ENCODE assay signal across 8 cellular contexts in genomic region chr17:21287703-21288449, GRCh38. TPM values are rescaled to one million over a fixed set of nuclear protein-coding genes. Genes with fewer than 3 reads are reported as not detected.
A peak's percentile ranks its signal among the peaks of the same experiment; 100 is the strongest.
DNase-seq lines count a peak whose midpoint lies in the region; ATAC-seq and TF ChIP-seq lines count a peak whose summit lies in the region.

No MANE protein-coding gene starts in this region.

- intact Hi-C loops in natural killer cell (cut with micrococcal nuclease), result loop anchor here (1.0 to 5.0 kb wide), 6 partner anchors 8 to 245 kb away; partner anchors contain the start of genes DHRS7B, NATD1 and USP22

- peak overlapping the region; percentile 96 for H3K4me3 Mint-ChIP-seq in natural killer cell
- H3K4me3 Mint-ChIP-seq in stimulated activated naive CD8-positive, alpha-beta T cell treated with anti-CD3 and anti-CD28 coated beads, Interleukin-15, amount 100 ng/mL, for 72 hours, result peak overlapping the region; percentile 93 to 99

- no peaks in the 10 kb centered on the region for H3K36me3 Mint-ChIP-seq in natural killer cell

- H3K27me3 Mint-ChIP-seq in natural killer cell (ENCODE audit: low read depth in 2 of 2), result no peaks in the 10 kb centered on the region
- H3K27me3 Mint-ChIP-seq in stimulated activated naive CD8-positive, alpha-beta T cell treated with anti-CD3 and anti-CD28 coated beads, Interleukin-15, amount 100 ng/mL, for 72 hours, result peaks cover 7% of the 10 kb centered on the region

- H3K9me3 Mint-ChIP-seq in natural killer cell, result peaks cover 0 to 2% of the 10 kb centered on the region in 2 donors
- H3K9me3 Mint-ChIP-seq in stimulated activated naive CD8-positive, alpha-beta T cell treated with anti-CD3 and anti-CD28 coated beads, Interleukin-15, amount 100 ng/mL, for 72 hours, result no peaks in the 10 kb centered on the region

- no peak for TF ChIP-seq CTCF in natural killer cell (IDR thresholded peaks at IDR 0.05)

- H3K27ac Mint-ChIP-seq in natural killer cell, result peak overlapping the region; percentile 96 to 99
- peak overlapping the region; percentile 91 to 95 for H3K27ac Mint-ChIP-seq in stimulated activated naive CD8-positive, alpha-beta T cell treated with anti-CD3 and anti-CD28 coated beads, Interleukin-15, amount 100 ng/mL, for 72 hours

- DNase-seq in NOMO-1 treated with dmso at 0.1 percent for 144 hours (lab: John Stamatoyannopoulos, UW; ENCODE audit: unreplicated experiment) (peak; percentile 96), epithelial cell of prostate (ENCODE audit: low read depth, low spot score) (peak; percentile 88), natural killer cell (peak; percentile 97), SK-N-DZ (ENCODE audit: low spot score) (no peak)
- DNase-seq in activated CD8-positive, alpha-beta memory T cell treated with anti-CD3 and anti-CD28 coated beads, Interleukin-2, amount 50 U/mL, for 4 hours, result peak; percentile 98
- DNase-seq in stimulated activated naive CD8-positive, alpha-beta T cell treated with anti-CD3 and anti-CD28 coated beads, Interleukin-15, amount 100 ng/mL, for 72 hours, result peak; percentile 90 to 97

- ATAC-seq in GM18502 (IDR thresholded peaks at IDR 0.05; ENCODE audit: poor library complexity, unreplicated experiment) (peak; percentile 40), HG03045 (IDR thresholded peaks at IDR 0.05; ENCODE audit: unreplicated experiment) (peak; percentile 30), natural killer cell (peak; percentile 60 to 84 (median 69))
- peak; percentile 79 for ATAC-seq in stimulated activated naive CD8-positive, alpha-beta T cell treated with anti-CD3 and anti-CD28 coated beads, Interleukin-15, amount 100 ng/mL, for 72 hours

- peak overlapping the region; percentile 93 for H3K27ac ChIP-seq in epithelial cell of prostate

- H3K4me1 Mint-ChIP-seq in natural killer cell, result peaks cover 53 to 56% of the 10 kb centered on the region in 2 donors
- peaks cover 75% of the 10 kb centered on the region for H3K4me1 Mint-ChIP-seq in stimulated activated naive CD8-positive, alpha-beta T cell treated with anti-CD3 and anti-CD28 coated beads, Interleukin-15, amount 100 ng/mL, for 72 hours

RNA-seq across cellular contexts. Expression of gene MAP2K3, which starts 3.4 kb away (rescaled TPM):
- total RNA-seq in natural killer cell, result 100 to 1,000 TPM; 139 to 165 (median 162) TPM
- polyA plus RNA-seq in SK-N-DZ (2014; cell fraction: cytosol; rRNA removed), result 8.6 and 9.6 TPM in 2 replicates
- polyA plus RNA-seq in SK-N-DZ (2014; cell fraction: nucleus; rRNA removed), result 11.4 and 12.4 TPM in 2 replicates

RNA-seq across cellular contexts. Expression of gene NATD1, which starts 34.7 kb away (rescaled TPM):
- total RNA-seq in natural killer cell, result 10 to 100 TPM; 10.9 to 16.3 (median 14.1) TPM
- 4.1 and 4.2 TPM in 2 replicates for polyA plus RNA-seq in SK-N-DZ (2014; cell fraction: cytosol; rRNA removed)
- polyA plus RNA-seq in SK-N-DZ (2014; cell fraction: nucleus; rRNA removed), result 2.5 and 5.0 TPM in 2 replicates
